Comparison of ENCODE assay signal across 1 cellular context in the genomic region with DNA sequence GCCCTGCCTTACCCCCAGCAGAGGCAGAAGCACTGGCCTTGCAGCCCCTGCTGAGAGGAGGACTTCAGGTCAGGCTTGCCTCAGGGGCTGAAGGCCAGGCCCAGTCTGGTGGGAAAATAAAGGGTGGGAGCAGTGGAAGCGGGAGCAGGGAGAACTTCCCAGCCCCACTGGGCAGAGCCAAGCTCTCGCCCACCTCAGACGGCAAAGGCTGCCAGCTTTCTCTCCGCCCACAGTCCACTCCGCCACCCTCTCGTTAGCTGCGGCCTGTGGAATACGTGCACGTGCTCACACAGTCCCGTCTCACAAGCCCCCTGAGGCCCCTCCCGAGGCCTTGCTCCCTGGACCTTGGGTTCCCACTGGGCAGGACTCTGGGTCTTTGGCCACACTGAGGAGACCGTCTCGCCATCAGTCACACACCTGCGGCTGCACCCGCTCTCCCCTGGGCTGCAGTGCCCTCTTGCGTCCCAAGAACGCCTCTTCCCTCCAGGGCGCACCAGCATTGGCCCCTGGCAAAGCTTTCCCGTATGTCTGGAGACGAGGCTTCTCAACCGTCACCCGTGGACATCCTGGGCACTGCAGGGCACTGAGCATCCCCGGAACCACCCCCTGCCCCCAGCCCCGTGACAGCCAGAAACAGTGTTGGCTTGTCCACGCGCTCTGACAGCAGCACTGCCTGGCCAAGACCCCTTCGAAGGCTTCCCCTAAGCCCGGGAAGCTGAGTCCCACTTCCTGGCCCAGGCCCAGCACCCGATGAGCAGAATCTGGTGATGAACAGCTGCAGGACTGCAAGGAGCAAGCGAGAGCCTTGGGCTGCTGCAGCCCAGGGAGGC.
TF ChIP-seq lines count a peak whose summit lies in the region.

No MANE protein-coding gene starts in this region.

TF ChIP-seq in HepG2, 621 proteins besides CTCF, POLR2A, EP300 and RAD21 (continued from another document and continues in another):
- TF ChIP-seq, protein P1, sequence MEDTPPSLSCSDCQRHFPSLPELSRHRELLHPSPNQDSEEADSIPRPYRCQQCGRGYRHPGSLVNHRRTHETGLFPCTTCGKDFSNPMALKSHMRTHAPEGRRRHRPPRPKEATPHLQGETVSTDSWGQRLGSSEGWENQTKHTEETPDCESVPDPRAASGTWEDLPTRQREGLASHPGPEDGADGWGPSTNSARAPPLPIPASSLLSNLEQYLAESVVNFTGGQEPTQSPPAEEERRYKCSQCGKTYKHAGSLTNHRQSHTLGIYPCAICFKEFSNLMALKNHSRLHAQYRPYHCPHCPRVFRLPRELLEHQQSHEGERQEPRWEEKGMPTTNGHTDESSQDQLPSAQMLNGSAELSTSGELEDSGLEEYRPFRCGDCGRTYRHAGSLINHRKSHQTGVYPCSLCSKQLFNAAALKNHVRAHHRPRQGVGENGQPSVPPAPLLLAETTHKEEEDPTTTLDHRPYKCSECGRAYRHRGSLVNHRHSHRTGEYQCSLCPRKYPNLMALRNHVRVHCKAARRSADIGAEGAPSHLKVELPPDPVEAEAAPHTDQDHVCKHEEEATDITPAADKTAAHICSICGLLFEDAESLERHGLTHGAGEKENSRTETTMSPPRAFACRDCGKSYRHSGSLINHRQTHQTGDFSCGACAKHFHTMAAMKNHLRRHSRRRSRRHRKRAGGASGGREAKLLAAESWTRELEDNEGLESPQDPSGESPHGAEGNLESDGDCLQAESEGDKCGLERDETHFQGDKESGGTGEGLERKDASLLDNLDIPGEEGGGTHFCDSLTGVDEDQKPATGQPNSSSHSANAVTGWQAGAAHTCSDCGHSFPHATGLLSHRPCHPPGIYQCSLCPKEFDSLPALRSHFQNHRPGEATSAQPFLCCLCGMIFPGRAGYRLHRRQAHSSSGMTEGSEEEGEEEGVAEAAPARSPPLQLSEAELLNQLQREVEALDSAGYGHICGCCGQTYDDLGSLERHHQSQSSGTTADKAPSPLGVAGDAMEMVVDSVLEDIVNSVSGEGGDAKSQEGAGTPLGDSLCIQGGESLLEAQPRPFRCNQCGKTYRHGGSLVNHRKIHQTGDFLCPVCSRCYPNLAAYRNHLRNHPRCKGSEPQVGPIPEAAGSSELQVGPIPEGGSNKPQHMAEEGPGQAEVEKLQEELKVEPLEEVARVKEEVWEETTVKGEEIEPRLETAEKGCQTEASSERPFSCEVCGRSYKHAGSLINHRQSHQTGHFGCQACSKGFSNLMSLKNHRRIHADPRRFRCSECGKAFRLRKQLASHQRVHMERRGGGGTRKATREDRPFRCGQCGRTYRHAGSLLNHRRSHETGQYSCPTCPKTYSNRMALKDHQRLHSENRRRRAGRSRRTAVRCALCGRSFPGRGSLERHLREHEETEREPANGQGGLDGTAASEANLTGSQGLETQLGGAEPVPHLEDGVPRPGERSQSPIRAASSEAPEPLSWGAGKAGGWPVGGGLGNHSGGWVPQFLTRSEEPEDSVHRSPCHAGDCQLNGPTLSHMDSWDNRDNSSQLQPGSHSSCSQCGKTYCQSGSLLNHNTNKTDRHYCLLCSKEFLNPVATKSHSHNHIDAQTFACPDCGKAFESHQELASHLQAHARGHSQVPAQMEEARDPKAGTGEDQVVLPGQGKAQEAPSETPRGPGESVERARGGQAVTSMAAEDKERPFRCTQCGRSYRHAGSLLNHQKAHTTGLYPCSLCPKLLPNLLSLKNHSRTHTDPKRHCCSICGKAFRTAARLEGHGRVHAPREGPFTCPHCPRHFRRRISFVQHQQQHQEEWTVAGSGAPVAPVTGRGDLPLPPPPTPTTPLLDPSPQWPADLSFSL (CRISPR knock-in tag; IDR thresholded peaks at IDR 0.05), result no peak
- TF ChIP-seq, protein P2, sequence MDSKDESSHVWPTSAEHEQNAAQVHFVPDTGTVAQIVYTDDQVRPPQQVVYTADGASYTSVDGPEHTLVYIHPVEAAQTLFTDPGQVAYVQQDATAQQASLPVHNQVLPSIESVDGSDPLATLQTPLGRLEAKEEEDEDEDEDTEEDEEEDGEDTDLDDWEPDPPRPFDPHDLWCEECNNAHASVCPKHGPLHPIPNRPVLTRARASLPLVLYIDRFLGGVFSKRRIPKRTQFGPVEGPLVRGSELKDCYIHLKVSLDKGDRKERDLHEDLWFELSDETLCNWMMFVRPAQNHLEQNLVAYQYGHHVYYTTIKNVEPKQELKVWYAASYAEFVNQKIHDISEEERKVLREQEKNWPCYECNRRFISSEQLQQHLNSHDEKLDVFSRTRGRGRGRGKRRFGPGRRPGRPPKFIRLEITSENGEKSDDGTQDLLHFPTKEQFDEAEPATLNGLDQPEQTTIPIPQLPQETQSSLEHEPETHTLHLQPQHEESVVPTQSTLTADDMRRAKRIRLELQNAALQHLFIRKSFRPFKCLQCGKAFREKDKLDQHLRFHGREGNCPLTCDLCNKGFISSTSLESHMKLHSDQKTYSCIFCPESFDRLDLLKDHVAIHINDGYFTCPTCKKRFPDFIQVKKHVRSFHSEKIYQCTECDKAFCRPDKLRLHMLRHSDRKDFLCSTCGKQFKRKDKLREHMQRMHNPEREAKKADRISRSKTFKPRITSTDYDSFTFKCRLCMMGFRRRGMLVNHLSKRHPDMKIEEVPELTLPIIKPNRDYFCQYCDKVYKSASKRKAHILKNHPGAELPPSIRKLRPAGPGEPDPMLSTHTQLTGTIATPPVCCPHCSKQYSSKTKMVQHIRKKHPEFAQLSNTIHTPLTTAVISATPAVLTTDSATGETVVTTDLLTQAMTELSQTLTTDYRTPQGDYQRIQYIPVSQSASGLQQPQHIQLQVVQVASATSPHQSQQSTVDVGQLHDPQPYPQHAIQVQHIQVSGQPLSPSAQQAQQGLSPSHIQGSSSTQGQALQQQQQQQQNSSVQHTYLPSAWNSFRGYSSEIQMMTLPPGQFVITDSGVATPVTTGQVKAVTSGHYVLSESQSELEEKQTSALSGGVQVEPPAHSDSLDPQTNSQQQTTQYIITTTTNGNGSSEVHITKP (CRISPR knock-in tag; IDR thresholded peaks at IDR 0.05; ENCODE audit: low read depth), result no peak; the same call in 1 of the 2 replicates
- TF ChIP-seq ZNF776 (CRISPR knock-in tag; IDR thresholded peaks at IDR 0.05) (0 out of 2 replicates have a peak, but pooled peaks have one; percentile 61), MBNL3 (CRISPR knock-in tag; conservative IDR thresholded peaks at IDR 0.05) (no peak), SMYD3 (CRISPR knock-in tag; IDR thresholded peaks at IDR 0.05) (peak; percentile 73; the same call in 1 of the 2 replicates), MXD1 (CRISPR knock-in tag; IDR thresholded peaks at IDR 0.05) (peak; percentile 56; the same call in 1 of the 2 replicates), ZBTB8A (CRISPR knock-in tag; IDR thresholded peaks at IDR 0.05; ENCODE audit: borderline replicate concordance, low read depth) (no peak), CREM (IDR thresholded peaks at IDR 0.05) (peak; percentile 18; the same call in 1 of the 2 replicates), CREM (CRISPR knock-in tag; IDR thresholded peaks at IDR 0.05) (no peak), ZC3H4 (CRISPR knock-in tag; IDR thresholded peaks at IDR 0.05; ENCODE audit: borderline replicate concordance) (no peak), RBM22 (optimal IDR thresholded peaks at IDR 0.05; ENCODE audit: low read length) (no peak), NKX3-1 (CRISPR knock-in tag; IDR thresholded peaks at IDR 0.05) (no peak), ZNF784 (CRISPR knock-in tag; IDR thresholded peaks at IDR 0.05; ENCODE audit: borderline replicate concordance) (peak; percentile 35; the same call in 1 of the 2 replicates), ZNF563 (CRISPR knock-in tag; IDR thresholded peaks at IDR 0.05) (peak; percentile 80; the same call in 1 of the 2 replicates), EEA1 (CRISPR knock-in tag; IDR thresholded peaks at IDR 0.05; ENCODE audit: borderline replicate concordance) (no peak; the same call in 1 of the 2 replicates), ZNF781 (CRISPR knock-in tag; IDR thresholded peaks at IDR 0.05; ENCODE audit: borderline replicate concordance, not compliant biosample characterization) (no peak), RORA (CRISPR knock-in tag; IDR thresholded peaks at IDR 0.05) (no peak), SMAD9 (CRISPR knock-in tag; IDR thresholded peaks at IDR 0.05) (no peak), DPF2 (CRISPR knock-in tag; IDR thresholded peaks at IDR 0.05; ENCODE audit: borderline replicate concordance, low read depth) (peak; percentile 83), ZZZ3 (CRISPR knock-in tag; IDR thresholded peaks at IDR 0.05; ENCODE audit: borderline replicate concordance) (no peak), NFE2L2 (IDR thresholded peaks at IDR 0.05; ENCODE audit: low read length) (no peak), ARNTL (CRISPR knock-in tag; IDR thresholded peaks at IDR 0.05) (peak; percentile 87)
- TF ChIP-seq, protein P3, sequence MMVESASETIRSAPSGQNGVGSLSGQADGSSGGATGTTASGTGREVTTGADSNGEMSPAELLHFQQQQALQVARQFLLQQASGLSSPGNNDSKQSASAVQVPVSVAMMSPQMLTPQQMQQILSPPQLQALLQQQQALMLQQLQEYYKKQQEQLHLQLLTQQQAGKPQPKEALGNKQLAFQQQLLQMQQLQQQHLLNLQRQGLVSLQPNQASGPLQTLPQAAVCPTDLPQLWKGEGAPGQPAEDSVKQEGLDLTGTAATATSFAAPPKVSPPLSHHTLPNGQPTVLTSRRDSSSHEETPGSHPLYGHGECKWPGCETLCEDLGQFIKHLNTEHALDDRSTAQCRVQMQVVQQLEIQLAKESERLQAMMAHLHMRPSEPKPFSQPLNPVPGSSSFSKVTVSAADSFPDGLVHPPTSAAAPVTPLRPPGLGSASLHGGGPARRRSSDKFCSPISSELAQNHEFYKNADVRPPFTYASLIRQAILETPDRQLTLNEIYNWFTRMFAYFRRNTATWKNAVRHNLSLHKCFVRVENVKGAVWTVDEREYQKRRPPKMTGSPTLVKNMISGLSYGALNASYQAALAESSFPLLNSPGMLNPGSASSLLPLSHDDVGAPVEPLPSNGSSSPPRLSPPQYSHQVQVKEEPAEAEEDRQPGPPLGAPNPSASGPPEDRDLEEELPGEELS (CRISPR knock-in tag; IDR thresholded peaks at IDR 0.05), result no peak; the same call in 1 of the 2 replicates
- TF ChIP-seq, protein P4, sequence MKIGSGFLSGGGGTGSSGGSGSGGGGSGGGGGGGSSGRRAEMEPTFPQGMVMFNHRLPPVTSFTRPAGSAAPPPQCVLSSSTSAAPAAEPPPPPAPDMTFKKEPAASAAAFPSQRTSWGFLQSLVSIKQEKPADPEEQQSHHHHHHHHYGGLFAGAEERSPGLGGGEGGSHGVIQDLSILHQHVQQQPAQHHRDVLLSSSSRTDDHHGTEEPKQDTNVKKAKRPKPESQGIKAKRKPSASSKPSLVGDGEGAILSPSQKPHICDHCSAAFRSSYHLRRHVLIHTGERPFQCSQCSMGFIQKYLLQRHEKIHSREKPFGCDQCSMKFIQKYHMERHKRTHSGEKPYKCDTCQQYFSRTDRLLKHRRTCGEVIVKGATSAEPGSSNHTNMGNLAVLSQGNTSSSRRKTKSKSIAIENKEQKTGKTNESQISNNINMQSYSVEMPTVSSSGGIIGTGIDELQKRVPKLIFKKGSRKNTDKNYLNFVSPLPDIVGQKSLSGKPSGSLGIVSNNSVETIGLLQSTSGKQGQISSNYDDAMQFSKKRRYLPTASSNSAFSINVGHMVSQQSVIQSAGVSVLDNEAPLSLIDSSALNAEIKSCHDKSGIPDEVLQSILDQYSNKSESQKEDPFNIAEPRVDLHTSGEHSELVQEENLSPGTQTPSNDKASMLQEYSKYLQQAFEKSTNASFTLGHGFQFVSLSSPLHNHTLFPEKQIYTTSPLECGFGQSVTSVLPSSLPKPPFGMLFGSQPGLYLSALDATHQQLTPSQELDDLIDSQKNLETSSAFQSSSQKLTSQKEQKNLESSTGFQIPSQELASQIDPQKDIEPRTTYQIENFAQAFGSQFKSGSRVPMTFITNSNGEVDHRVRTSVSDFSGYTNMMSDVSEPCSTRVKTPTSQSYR (CRISPR knock-in tag; IDR thresholded peaks at IDR 0.05; ENCODE audit: borderline replicate concordance), result no peak
- TF ChIP-seq, protein P5, sequence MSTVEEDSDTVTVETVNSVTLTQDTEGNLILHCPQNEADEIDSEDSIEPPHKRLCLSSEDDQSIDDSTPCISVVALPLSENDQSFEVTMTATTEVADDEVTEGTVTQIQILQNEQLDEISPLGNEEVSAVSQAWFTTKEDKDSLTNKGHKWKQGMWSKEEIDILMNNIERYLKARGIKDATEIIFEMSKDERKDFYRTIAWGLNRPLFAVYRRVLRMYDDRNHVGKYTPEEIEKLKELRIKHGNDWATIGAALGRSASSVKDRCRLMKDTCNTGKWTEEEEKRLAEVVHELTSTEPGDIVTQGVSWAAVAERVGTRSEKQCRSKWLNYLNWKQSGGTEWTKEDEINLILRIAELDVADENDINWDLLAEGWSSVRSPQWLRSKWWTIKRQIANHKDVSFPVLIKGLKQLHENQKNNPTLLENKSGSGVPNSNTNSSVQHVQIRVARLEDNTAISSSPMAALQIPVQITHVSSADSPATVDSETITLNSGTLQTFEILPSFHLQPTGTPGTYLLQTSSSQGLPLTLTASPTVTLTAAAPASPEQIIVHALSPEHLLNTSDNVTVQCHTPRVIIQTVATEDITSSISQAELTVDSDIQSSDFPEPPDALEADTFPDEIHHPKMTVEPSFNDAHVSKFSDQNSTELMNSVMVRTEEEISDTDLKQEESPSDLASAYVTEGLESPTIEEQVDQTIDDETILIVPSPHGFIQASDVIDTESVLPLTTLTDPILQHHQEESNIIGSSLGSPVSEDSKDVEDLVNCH (CRISPR knock-in tag; IDR thresholded peaks at IDR 0.05), result 0 out of 2 replicates have a peak, but pooled peaks have one; percentile 25
- TF ChIP-seq, protein P6, sequence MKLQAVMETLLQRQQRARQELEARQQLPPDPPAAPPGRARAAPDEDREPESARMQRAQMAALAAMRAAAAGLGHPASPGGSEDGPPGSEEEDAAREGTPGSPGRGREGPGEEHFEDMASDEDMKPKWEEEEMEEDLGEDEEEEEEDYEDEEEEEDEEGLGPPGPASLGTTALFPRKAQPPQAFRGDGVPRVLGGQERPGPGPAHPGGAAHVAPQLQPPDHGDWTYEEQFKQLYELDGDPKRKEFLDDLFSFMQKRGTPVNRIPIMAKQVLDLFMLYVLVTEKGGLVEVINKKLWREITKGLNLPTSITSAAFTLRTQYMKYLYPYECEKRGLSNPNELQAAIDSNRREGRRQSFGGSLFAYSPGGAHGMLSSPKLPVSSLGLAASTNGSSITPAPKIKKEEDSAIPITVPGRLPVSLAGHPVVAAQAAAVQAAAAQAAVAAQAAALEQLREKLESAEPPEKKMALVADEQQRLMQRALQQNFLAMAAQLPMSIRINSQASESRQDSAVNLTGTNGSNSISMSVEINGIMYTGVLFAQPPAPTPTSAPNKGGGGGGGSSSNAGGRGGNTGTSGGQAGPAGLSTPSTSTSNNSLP (IDR thresholded peaks at IDR 0.05; ENCODE audit: low read depth, low read length), result no peak
- TF ChIP-seq, protein P7, sequence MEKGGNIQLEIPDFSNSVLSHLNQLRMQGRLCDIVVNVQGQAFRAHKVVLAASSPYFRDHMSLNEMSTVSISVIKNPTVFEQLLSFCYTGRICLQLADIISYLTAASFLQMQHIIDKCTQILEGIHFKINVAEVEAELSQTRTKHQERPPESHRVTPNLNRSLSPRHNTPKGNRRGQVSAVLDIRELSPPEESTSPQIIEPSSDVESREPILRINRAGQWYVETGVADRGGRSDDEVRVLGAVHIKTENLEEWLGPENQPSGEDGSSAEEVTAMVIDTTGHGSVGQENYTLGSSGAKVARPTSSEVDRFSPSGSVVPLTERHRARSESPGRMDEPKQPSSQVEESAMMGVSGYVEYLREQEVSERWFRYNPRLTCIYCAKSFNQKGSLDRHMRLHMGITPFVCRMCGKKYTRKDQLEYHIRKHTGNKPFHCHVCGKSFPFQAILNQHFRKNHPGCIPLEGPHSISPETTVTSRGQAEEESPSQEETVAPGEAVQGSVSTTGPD (CRISPR knock-in tag; IDR thresholded peaks at IDR 0.05), result no peak
